Comparison of ENCODE assay signal across 7 cellular contexts in genomic region chr19:8592231-8593009, GRCh38.
DNase-seq lines count a peak whose midpoint lies in the region; ATAC-seq and TF ChIP-seq lines count a peak whose summit lies in the region.

No MANE protein-coding gene starts in this region.

- H3K27me3 ChIP-seq in HUES48 (ENCODE audit: control insufficient read depth, insufficient read depth, low read length) (peaks cover 18% of the 10 kb centered on the region), brain microvascular endothelial cell (replicated peaks) (no peaks in the 10 kb centered on the region), iPS-20b (ENCODE audit: insufficient read depth, low read length) (peaks cover 7% of the 10 kb centered on the region)

- TF ChIP-seq CTCF in WI38 (IDR thresholded peaks at IDR 0.05; ENCODE audit: low read depth, low read length): no peak
- TF ChIP-seq CTCF in brain microvascular endothelial cell (IDR thresholded peaks at IDR 0.05; ENCODE audit: low read depth, low read length, missing control alignments): no peak

- H3K4me3 ChIP-seq in HUES48 (ENCODE audit: low read depth, low read length) (peak overlapping the region; percentile 71), WI38 (ENCODE audit: low read depth, low read length) (peak overlapping the region; percentile 35), brain microvascular endothelial cell (ENCODE audit: low read depth, low read length) (peak overlapping the region; percentile 39), iPS-20b (ENCODE audit: low read length) (peak overlapping the region; percentile 53), skeletal muscle cell (ENCODE audit: low read depth, low read length) (peak overlapping the region; percentile 48)

- H3K36me3 ChIP-seq in HUES48 (ENCODE audit: control insufficient read depth, insufficient read depth, low read length): no peaks in the 10 kb centered on the region
- peaks cover 18% of the 10 kb centered on the region for H3K36me3 ChIP-seq in brain microvascular endothelial cell (replicated peaks)
- H3K36me3 ChIP-seq in iPS-20b (ENCODE audit: insufficient read depth, low read depth, low read length): no peaks in the 10 kb centered on the region

- H3K9me3 ChIP-seq in HUES48 (ENCODE audit: control insufficient read depth, insufficient read depth, low read length) (no peaks in the 10 kb centered on the region), iPS-20b (ENCODE audit: insufficient read depth, low read depth, low read length) (peaks cover 5% of the 10 kb centered on the region; the same call in 1 of the 2 replicates)

- peak; percentile 99 for DNase-seq in brain microvascular endothelial cell
- peak; percentile 79 for DNase-seq in skeletal muscle cell (ENCODE audit: low read depth)

- no peak overlapping the region for H3K27ac ChIP-seq in HUES48 (ENCODE audit: low read depth, low read length)
- no peak overlapping the region for H3K27ac ChIP-seq in brain microvascular endothelial cell
- no peak overlapping the region for H3K27ac ChIP-seq in iPS-20b (ENCODE audit: low read length)

- H3K4me1 ChIP-seq in HUES48 (ENCODE audit: control insufficient read depth, insufficient read depth, low read length) (peaks cover 5% of the 10 kb centered on the region; the same call in 1 of the 2 replicates), iPS-20b (ENCODE audit: insufficient read depth, low read length) (no peaks in the 10 kb centered on the region)

- no peak overlapping the region for H3K9ac ChIP-seq in HUES48 (ENCODE audit: low read depth, low read length)
- no peak overlapping the region for H3K9ac ChIP-seq in iPS-20b (ENCODE audit: low read depth, low read length)

- in situ Hi-C loops in brain microvascular endothelial cell (cut with HindIII; ENCODE audit: low pct_ligation_motif_present, low sequenced_read_pairs): no loop called here

- ATAC-seq in GM21515 (IDR thresholded peaks at IDR 0.05; ENCODE audit: unreplicated experiment) (no peak), GM19452 (IDR thresholded peaks at IDR 0.05; ENCODE audit: unreplicated experiment) (no peak)
